ENCODE assay signal across 8 cellular contexts in genomic region chr12:69240625-69240984, GRCh38. TPM values are rescaled to one million over a fixed set of nuclear protein-coding genes. Genes with fewer than 3 reads are reported as not detected.
DNase-seq lines count a peak whose midpoint lies in the region; ATAC-seq, FAIRE-seq and TF ChIP-seq lines count a peak whose summit lies in the region.

No MANE protein-coding gene starts in this region.

- H3K27ac ChIP-seq in CD4-positive, CD25-positive, alpha-beta regulatory T cell (ENCODE audit: insufficient read depth, low read length, poor library complexity, severe bottlenecking): peak overlapping the region; percentile 89
- H3K27ac ChIP-seq in fibroblast of lung (ENCODE audit: insufficient read depth, low read length): peak overlapping the region; percentile 91
- peak overlapping the region; percentile 92 for H3K27ac ChIP-seq in rectal smooth muscle tissue (ENCODE audit: low read depth, low read length)

- H3K79me2 ChIP-seq in fibroblast of lung (ENCODE audit: control insufficient read depth, insufficient read depth, low read length): peaks cover 60% of the 10 kb centered on the region

- no peak overlapping the region for H2AFZ ChIP-seq in fibroblast of lung (ENCODE audit: low read length)

- H3K36me3 ChIP-seq in CD4-positive, CD25-positive, alpha-beta regulatory T cell (ENCODE audit: control insufficient read depth, insufficient read depth, low read length): peaks cover 6% of the 10 kb centered on the region
- H3K36me3 ChIP-seq in fibroblast of lung (ENCODE audit: control insufficient read depth, insufficient read depth, low read length) (no peaks in the 10 kb centered on the region), rectal smooth muscle tissue (ENCODE audit: control insufficient read depth, insufficient read depth, low read length) (no peaks in the 10 kb centered on the region)

- no peaks in the 10 kb centered on the region for H4K20me1 ChIP-seq in fibroblast of lung (ENCODE audit: control insufficient read depth, extremely low read depth, insufficient read depth, low read length)

- H3K9me3 ChIP-seq in CD4-positive, CD25-positive, alpha-beta regulatory T cell (ENCODE audit: control insufficient read depth in 2 of 2, low read length in 2 of 2): no peaks in the 10 kb centered on the region
- no peaks in the 10 kb centered on the region for H3K9me3 ChIP-seq in fibroblast of lung (ENCODE audit: control insufficient read depth, insufficient read depth, low read depth, low read length)

- DNase-seq in CD4-positive, CD25-positive, alpha-beta regulatory T cell: peak; percentile 21 to 65 (median 47)
- DNase-seq in HTR-8/SVneo (ENCODE audit: insufficient read length, low spot score): peak; percentile 15
- peak; percentile 51 for DNase-seq in activated CD4-positive, alpha-beta T cell treated with anti-CD3 and anti-CD28 coated beads for 48 hours
- DNase-seq in fibroblast of lung (ENCODE audit: low read depth in 2 of 2): peak; percentile 20 to 22

- no peak for TF ChIP-seq CTCF in fibroblast of lung (conservative IDR thresholded peaks at IDR 0.05 in 1 of 2, IDR thresholded peaks at IDR 0.05 in 1 of 2; ENCODE audit: low read depth in 1 of 2, low read length in 2 of 2)

- ATAC-seq in CD4-positive, CD25-positive, alpha-beta regulatory T cell (ENCODE audit: low read depth in 2 of 2): no peak
- ATAC-seq in GM19452 (IDR thresholded peaks at IDR 0.05; ENCODE audit: unreplicated experiment): no peak
- no peak for ATAC-seq in GM19397 (IDR thresholded peaks at IDR 0.05; ENCODE audit: unreplicated experiment)
- ATAC-seq in GM19324 (IDR thresholded peaks at IDR 0.05; ENCODE audit: low FRiP score, unreplicated experiment): no peak

- peak overlapping the region; percentile 96 to 99 (median 97) for H3K27ac Mint-ChIP-seq in CD4-positive, CD25-positive, alpha-beta regulatory T cell

- no peak for FAIRE-seq in HTR-8/SVneo (lab: Jason Lieb, UNC)

- H3K9ac ChIP-seq in fibroblast of lung (ENCODE audit: insufficient read depth, low read length): peak overlapping the region; percentile 93
- no peak overlapping the region for H3K9ac ChIP-seq in rectal smooth muscle tissue (ENCODE audit: low read length)

- peak overlapping the region; percentile 91 to 100 (median 98) for H3K4me3 Mint-ChIP-seq in CD4-positive, CD25-positive, alpha-beta regulatory T cell

- no peaks in the 10 kb centered on the region for H3K9me3 Mint-ChIP-seq in CD4-positive, CD25-positive, alpha-beta regulatory T cell

- H3K4me1 ChIP-seq in CD4-positive, CD25-positive, alpha-beta regulatory T cell (ENCODE audit: control insufficient read depth, insufficient read depth, low read length, poor library complexity, severe bottlenecking): peaks cover 54% of the 10 kb centered on the region
- H3K4me1 ChIP-seq in fibroblast of lung (ENCODE audit: control insufficient read depth, extremely low read depth, insufficient read depth, low read length): peaks cover 2% of the 10 kb centered on the region
- peaks cover 11% of the 10 kb centered on the region for H3K4me1 ChIP-seq in rectal smooth muscle tissue (ENCODE audit: control insufficient read depth, insufficient read depth, low read length)

- peak overlapping the region; percentile 85 for H3K4me3 ChIP-seq in CD4-positive, CD25-positive, alpha-beta regulatory T cell (ENCODE audit: low read depth, low read length)
- peak overlapping the region; percentile 79 to 94 (median 91) for H3K4me3 ChIP-seq in fibroblast of lung (replicated peaks in 1 of 4; ENCODE audit: control extremely low read depth in 1 of 4, insufficient read depth in 1 of 4, low read depth in 3 of 4, low read length in 4 of 4)
- peak overlapping the region; percentile 88 for H3K4me3 ChIP-seq in rectal smooth muscle tissue (ENCODE audit: low read length)

- peak overlapping the region; percentile 94 for H3K4me2 ChIP-seq in fibroblast of lung (ENCODE audit: extremely low read depth, insufficient read depth, low read length)

- no peaks in the 10 kb centered on the region for H3K27me3 ChIP-seq in CD4-positive, CD25-positive, alpha-beta regulatory T cell (ENCODE audit: control insufficient read depth, insufficient read depth, low read length)
- H3K27me3 ChIP-seq in fibroblast of lung (ENCODE audit: control insufficient read depth, insufficient read depth, low read length): no peaks in the 10 kb centered on the region
- H3K27me3 ChIP-seq in rectal smooth muscle tissue (ENCODE audit: control insufficient read depth, insufficient read depth, low read length): no peaks in the 10 kb centered on the region

- H3K4me1 Mint-ChIP-seq in CD4-positive, CD25-positive, alpha-beta regulatory T cell: peaks cover 22 to 65% (median 50%) of the 10 kb centered on the region in 4 donors

- peaks cover 4% of the 10 kb centered on the region for H3K36me3 Mint-ChIP-seq in CD4-positive, CD25-positive, alpha-beta regulatory T cell

- peaks cover 6% of the 10 kb centered on the region for H3K27me3 Mint-ChIP-seq in CD4-positive, CD25-positive, alpha-beta regulatory T cell

RNA-seq across cellular contexts. Expression of gene CPSF6, which starts 1.2 kb away (rescaled TPM):
- total RNA-seq in CD4-positive, CD25-positive, alpha-beta regulatory T cell: 88.3 TPM
- 10 to 100 TPM; 49.6 to 61.0 (median 55.6) TPM for polyA plus RNA-seq in CD4-positive, CD25-positive, alpha-beta regulatory T cell
- 18.0 and 29.3 TPM in 2 replicates for total RNA-seq in fibroblast of lung
- polyA plus RNA-seq in fibroblast of lung: 43.2 and 54.4 TPM in 2 replicates
- 51.6 and 54.9 TPM in 2 replicates for polyA plus RNA-seq in fibroblast of lung (2012)
- 18.1 and 32.9 TPM in 2 replicates for polyA minus RNA-seq in fibroblast of lung (ENCODE audit: low replicate concordance)
